8 cellular contexts compared by ENCODE assay signal in the genomic region with DNA sequence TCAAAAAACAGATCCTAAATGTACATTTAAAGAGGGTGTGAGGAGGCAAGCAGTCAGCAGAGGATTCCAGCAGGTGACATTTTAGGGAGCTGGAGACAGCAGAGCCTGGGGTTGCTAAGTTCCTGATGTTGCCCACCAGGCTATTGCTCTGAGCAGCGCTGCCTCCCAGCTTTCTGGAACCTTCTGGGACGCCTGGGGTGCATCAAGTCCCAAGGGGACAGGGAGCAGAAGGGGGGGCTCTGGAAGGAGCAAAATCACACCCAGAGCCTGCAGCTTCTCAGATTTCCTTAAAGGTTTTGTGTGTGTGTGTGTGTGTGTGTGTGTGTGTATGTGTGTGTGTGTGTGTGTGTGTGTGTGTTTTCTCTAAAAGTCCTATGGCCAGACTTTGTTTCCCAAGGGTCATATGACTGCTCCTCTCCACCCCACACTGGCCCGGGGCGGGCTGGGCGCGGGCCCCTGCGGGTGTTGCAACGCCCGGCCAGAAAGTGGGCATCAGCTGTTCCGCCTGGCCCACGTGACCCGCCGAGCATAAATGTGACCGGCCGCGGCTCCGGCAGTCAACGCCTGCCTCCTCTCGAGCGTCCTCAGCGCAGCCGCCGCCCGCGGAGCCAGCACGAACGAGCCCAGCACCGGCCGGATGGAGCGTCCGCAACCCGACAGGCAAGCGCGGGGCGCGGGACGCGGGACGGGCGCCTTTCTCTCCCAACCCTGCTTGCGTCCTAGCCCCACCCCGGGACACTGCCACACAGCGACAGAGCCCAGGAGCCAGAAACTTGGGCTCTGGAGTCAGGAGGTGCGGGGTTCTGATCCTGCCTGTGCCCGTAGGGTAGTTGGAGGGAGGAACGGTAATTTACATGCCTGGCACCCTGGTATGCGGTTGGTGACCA. TPM values are rescaled to one million over a fixed set of nuclear protein-coding genes. Genes with fewer than 3 reads are reported as not detected.
DNase-seq lines count a peak whose midpoint lies in the region; ATAC-seq, FAIRE-seq and TF ChIP-seq lines count a peak whose summit lies in the region.

HMOX1 (plus strand) TSS at position 560 of the 887 bp plus-strand sequence; CDS start at position 638, 78 bp downstream.

- TF ChIP-seq EP300 in HepG2 (IDR thresholded peaks at IDR 0.05; ENCODE audit: low read depth in 2 of 2, low read length in 2 of 2) (no peak), HepG2 (CRISPR knock-in tag; IDR thresholded peaks at IDR 0.05; ENCODE audit: borderline replicate concordance) (0 out of 2 replicates have a peak, but pooled peaks have one; percentile 20)

- TF ChIP-seq CTCF in GM12874 (IDR thresholded peaks at IDR 0.05; ENCODE audit: insufficient read depth, low read depth, low read length) (0 out of 2 replicates have a peak, but pooled peaks have one; percentile 15), HepG2 (CRISPR knock-in tag; IDR thresholded peaks at IDR 0.05) (peak; percentile 72)

- DNase-seq in NCI-H226 (peak; percentile 63), HepG2 (ENCODE audit: low spot score) (peak; percentile 73), D341Med (ENCODE audit: low spot score) (no peak)
- peak; percentile 58 to 68 for DNase-seq in activated CD4-positive, alpha-beta T cell treated with anti-CD3 and anti-CD28 coated beads, Interleukin-2, amount 50 U/mL, for 48 hours
- peak; percentile 28 to 47 for DNase-seq in stimulated activated CD4-positive, alpha-beta T cell treated with anti-CD3 and anti-CD28 coated beads, Interleukin-2, amount 100 ng/mL, for 48 hours

- CTCF ChIA-PET in HepG2 (lab: Yijun Ruan, JAX; ENCODE audit: low intra/inter-chr PET ratio, low total read pairs), result interaction anchor here (1.7 kb wide), 1 partner anchor 30 kb away, joined by 5 read pairs; no protein-coding TSS in a partner anchor

- WGBS in HepG2 (ENCODE audit: low lambda C conversion rate), result 1% methylated on average over 17 of the region's 47 CpGs

- peaks cover 22% of the 10 kb centered on the region for H3K79me2 ChIP-seq in HepG2 (ENCODE audit: insufficient read depth, low read length)

- peak; percentile 79 to 93 for TF ChIP-seq POLR2A in HepG2 (IDR thresholded peaks at IDR 0.05; ENCODE audit: insufficient read depth in 1 of 2, low read depth in 2 of 2, low read length in 2 of 2)

- BruUV-seq in HepG2 (replicated peaks; lab: Mats Ljungman, UMichigan), result no TSS peak

- H3K4me3 ChIP-seq in duodenal mucosa (ENCODE audit: low read depth in 1 of 2, low read length in 2 of 2) (peak within 1 kb of the TSS; percentile 75 to 77), HepG2 (replicated peaks in 1 of 3; ENCODE audit: insufficient read depth in 1 of 3, low read depth in 2 of 3, low read length in 3 of 3) (peak within 1 kb of the TSS; percentile 61 to 92 (median 81))

- intact Hi-C loops in HepG2 (cut with micrococcal nuclease; ENCODE audit: unreplicated experiment), result loop anchor here (1.0 to 2.0 kb wide), 2 partner anchors 16 to 30 kb away; no protein-coding TSS in a partner anchor

- H3K9me3 ChIP-seq in duodenal mucosa (ENCODE audit: control insufficient read depth in 1 of 2, low read length in 2 of 2), result no peaks in the 10 kb centered on the region
- H3K9me3 ChIP-seq in HepG2 (ENCODE audit: low read length), result no peaks in the 10 kb centered on the region

- ATAC-seq in HG02759 (IDR thresholded peaks at IDR 0.05; ENCODE audit: unreplicated experiment) (peak; percentile 64), HepG2 (peak; percentile 83)

- FAIRE-seq in HepG2 (lab: Jason Lieb, UNC), result peak; percentile 8

- peak within 1 kb of the TSS; percentile 95 for H3K4me2 ChIP-seq in HepG2 (ENCODE audit: low read depth, low read length)

- H3K9ac ChIP-seq in duodenal mucosa (ENCODE audit: low read depth in 1 of 2, low read length in 2 of 2) (peak within 1 kb of the TSS; percentile 77 to 80), HepG2 (ENCODE audit: insufficient read depth, low read depth, low read length) (peak within 1 kb of the TSS; percentile 70)

- H3K4me1 ChIP-seq in duodenal mucosa (ENCODE audit: control insufficient read depth in 1 of 2, insufficient read depth in 2 of 2, low read length in 2 of 2) (peaks cover 56 to 70% of the 10 kb centered on the region in 2 donors), HepG2 (ENCODE audit: insufficient read depth, low read length) (peaks cover 87% of the 10 kb centered on the region)

- peaks cover 4% of the 10 kb centered on the region; the same call in 1 of the 2 replicates for H4K20me1 ChIP-seq in HepG2 (ENCODE audit: insufficient read depth, low read length)

- H3K27me3 ChIP-seq in duodenal mucosa (ENCODE audit: control insufficient read depth in 1 of 2, insufficient read depth in 2 of 2, low read length in 2 of 2) (no peaks in the 10 kb centered on the region), HepG2 (ENCODE audit: control insufficient read depth in 1 of 2, insufficient read depth in 2 of 2, low read length in 2 of 2) (no peaks in the 10 kb centered on the region; a peak in 1 of 5 replicates)

- TF ChIP-seq RAD21 in HepG2 (CRISPR knock-in tag; IDR thresholded peaks at IDR 0.05), result peak; percentile 71

- no peak within 1 kb of the TSS for H2AFZ ChIP-seq in HepG2 (ENCODE audit: low read length)

- H3K36me3 ChIP-seq in duodenal mucosa (ENCODE audit: control insufficient read depth in 1 of 2, insufficient read depth in 2 of 2, low read length in 2 of 2) (no peaks in the 10 kb centered on the region), HepG2 (replicated peaks in 1 of 2; ENCODE audit: control insufficient read depth in 1 of 2, insufficient read depth in 2 of 2, low read length in 2 of 2) (peaks cover 1 to 8% of the 10 kb centered on the region in 2 experiments; a peak in 4 of 5 replicates)

- H3K27ac ChIP-seq in duodenal mucosa (ENCODE audit: low read depth, low read length) (peak within 1 kb of the TSS; percentile 59), HepG2 (ENCODE audit: extremely low read length, insufficient read depth, low read length) (peak within 1 kb of the TSS; percentile 76)

- POLR2A ChIA-PET in HepG2 (lab: Yijun Ruan, JAX), result interaction anchor here (2.0 kb wide), 1 partner anchor 16 kb away, joined by 11 read pairs; no protein-coding TSS in a partner anchor

- in situ Hi-C loops in HepG2 (cut with HindIII; ENCODE audit: extremely low pct_ligation_motif_present, low pct_unique_long_range_greater_than_20kb), result no loop called here

TF ChIP-seq in HepG2, 621 proteins besides CTCF, POLR2A, EP300 and RAD21 (continues in another document):
- TF ChIP-seq PCBP2 (optimal IDR thresholded peaks at IDR 0.05; ENCODE audit: low read depth, low read length, poor library complexity, severe bottlenecking) (no peak), FIP1L1 (IDR thresholded peaks at IDR 0.05; ENCODE audit: borderline replicate concordance, insufficient read depth, low read depth, low read length) (no peak), ZNF260 (CRISPR knock-in tag; IDR thresholded peaks at IDR 0.05; ENCODE audit: borderline replicate concordance, low read depth) (no peak), MAF1 (CRISPR knock-in tag; IDR thresholded peaks at IDR 0.05; ENCODE audit: borderline replicate concordance) (no peak), PRMT3 (CRISPR knock-in tag; IDR thresholded peaks at IDR 0.05; ENCODE audit: borderline replicate concordance, low read depth) (no peak), ZNF577 (CRISPR knock-in tag; IDR thresholded peaks at IDR 0.05; ENCODE audit: borderline replicate concordance, low read depth) (no peak), HDAC1 (CRISPR knock-in tag; IDR thresholded peaks at IDR 0.05) (peak; percentile 77)
- TF ChIP-seq, protein P1, sequence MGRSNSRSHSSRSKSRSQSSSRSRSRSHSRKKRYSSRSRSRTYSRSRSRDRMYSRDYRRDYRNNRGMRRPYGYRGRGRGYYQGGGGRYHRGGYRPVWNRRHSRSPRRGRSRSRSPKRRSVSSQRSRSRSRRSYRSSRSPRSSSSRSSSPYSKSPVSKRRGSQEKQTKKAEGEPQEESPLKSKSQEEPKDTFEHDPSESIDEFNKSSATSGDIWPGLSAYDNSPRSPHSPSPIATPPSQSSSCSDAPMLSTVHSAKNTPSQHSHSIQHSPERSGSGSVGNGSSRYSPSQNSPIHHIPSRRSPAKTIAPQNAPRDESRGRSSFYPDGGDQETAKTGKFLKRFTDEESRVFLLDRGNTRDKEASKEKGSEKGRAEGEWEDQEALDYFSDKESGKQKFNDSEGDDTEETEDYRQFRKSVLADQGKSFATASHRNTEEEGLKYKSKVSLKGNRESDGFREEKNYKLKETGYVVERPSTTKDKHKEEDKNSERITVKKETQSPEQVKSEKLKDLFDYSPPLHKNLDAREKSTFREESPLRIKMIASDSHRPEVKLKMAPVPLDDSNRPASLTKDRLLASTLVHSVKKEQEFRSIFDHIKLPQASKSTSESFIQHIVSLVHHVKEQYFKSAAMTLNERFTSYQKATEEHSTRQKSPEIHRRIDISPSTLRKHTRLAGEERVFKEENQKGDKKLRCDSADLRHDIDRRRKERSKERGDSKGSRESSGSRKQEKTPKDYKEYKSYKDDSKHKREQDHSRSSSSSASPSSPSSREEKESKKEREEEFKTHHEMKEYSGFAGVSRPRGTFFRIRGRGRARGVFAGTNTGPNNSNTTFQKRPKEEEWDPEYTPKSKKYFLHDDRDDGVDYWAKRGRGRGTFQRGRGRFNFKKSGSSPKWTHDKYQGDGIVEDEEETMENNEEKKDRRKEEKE (IDR thresholded peaks at IDR 0.05), result no peak

RNA-seq across cellular contexts. Expression of gene HMOX1, which starts in this region (rescaled TPM):
- 53.6 and 54.1 TPM in 2 replicates for total RNA-seq in HepG2 (2016; rRNA removed; fragmentation: Illumina TruSeq; extraction: Trizol)
- 12.4 and 15.7 TPM in 2 replicates for total RNA-seq in HepG2 (2016; cell fraction: cytosol; rRNA removed; fragmentation: Illumina TruSeq; extraction: Trizol; ENCODE audit: low read depth)
- 43.9 and 54.4 TPM in 2 replicates for total RNA-seq in HepG2 (2016; cell fraction: insoluble cytoplasmic fraction; rRNA removed; fragmentation: Illumina TruSeq; extraction: Trizol)
- 23.2 and 25.0 TPM in 2 replicates for total RNA-seq in HepG2 (2016; cell fraction: membrane; rRNA removed; fragmentation: Illumina TruSeq; extraction: Trizol)
- 22.0 and 26.2 TPM in 2 replicates for total RNA-seq in HepG2 (2016; cell fraction: nucleus; rRNA removed; fragmentation: Illumina TruSeq; extraction: Trizol)
- 60.5 and 67.4 TPM in 2 replicates for polyA plus RNA-seq in HepG2 (2011; rRNA removed)
- polyA plus RNA-seq in HepG2 (2011; cell fraction: cytosol; rRNA removed), result 42.4 and 72.7 TPM in 2 replicates
- polyA plus RNA-seq in HepG2 (2011; cell fraction: nucleus; rRNA removed), result 28.4 and 28.9 TPM in 2 replicates
- 27.8 and 42.7 TPM in 2 replicates for polyA plus RNA-seq in HepG2 (2012)
- 12.3 and 13.2 TPM in 2 replicates for polyA plus RNA-seq in HepG2 (2016; cell fraction: cytosol; fragmentation: Illumina TruSeq; extraction: Trizol; ENCODE audit: low read depth)
- polyA plus RNA-seq in HepG2 (2016; cell fraction: insoluble cytoplasmic fraction; fragmentation: Illumina TruSeq; extraction: Trizol; ENCODE audit: low read depth), result 58.0 and 69.8 TPM in 2 replicates
- 18.6 and 20.3 TPM in 2 replicates for polyA plus RNA-seq in HepG2 (2016; cell fraction: membrane; fragmentation: Illumina TruSeq; extraction: Trizol; ENCODE audit: low read depth)
- 47.4 and 49.7 TPM in 2 replicates for polyA plus RNA-seq in HepG2 (2016; cell fraction: nucleus; fragmentation: Illumina TruSeq; extraction: Trizol; ENCODE audit: insufficient read depth, low read depth)
- 12.4 and 47.0 TPM in 2 replicates for polyA minus RNA-seq in HepG2 (2011; rRNA and poly(A)+ RNA removed; ENCODE audit: low replicate concordance)
- 23.6 and 31.0 TPM in 2 replicates for polyA minus RNA-seq in HepG2 (2011; cell fraction: cytosol; rRNA and poly(A)+ RNA removed)
- 8.1 and 10.9 TPM in 2 replicates for polyA minus RNA-seq in HepG2 (2011; cell fraction: nucleus; rRNA and poly(A)+ RNA removed)
